24 cellular contexts compared by ENCODE assay signal in genomic region chr14:67497216-67497615, GRCh38. TPM values are rescaled to one million over a fixed set of nuclear protein-coding genes. Genes with fewer than 3 reads are reported as not detected.
"Had no signal": no experiment of that assay in that cellular context is flagged by ENCODE, and none has a peak within 500 bp of the region (broad histone marks: within the 10 kb centered on the region; RNA-seq: fewer than 3 reads in every experiment).

No MANE protein-coding gene starts in this region.

- H3K27ac ChIP-seq: colonic mucosa, epithelial cell of prostate, esophagus squamous epithelium, gastrocnemius medialis, heart right ventricle, left ventricle myocardium inferior, lower lobe of right lung had no signal

- H3K9me3 ChIP-seq: colonic mucosa had no signal

- FAIRE-seq: endometrium, islet of Langerhans, keratinocyte had no signal

- H3K27me3 ChIP-seq: colonic mucosa, esophagus squamous epithelium, gastrocnemius medialis, heart right ventricle had no signal

- H3K4me3 ChIP-seq: colonic mucosa, esophagus squamous epithelium, gastrocnemius medialis, heart right ventricle, left ventricle myocardium inferior, lower lobe of right lung, mucosa of descending colon had no signal

- H3K36me3 ChIP-seq: colonic mucosa, esophagus squamous epithelium, gastrocnemius medialis, heart right ventricle, left ventricle myocardium inferior, lower lobe of right lung had no signal

- DNase-seq: colonic mucosa; cortex of kidney; effector CD8-positive, alpha-beta T cell; effector memory CD8-positive, alpha-beta T cell; endodermal cell; erythroblast; esophagus squamous epithelium; foreskin fibroblast; foreskin melanocyte; gastrocnemius medialis; glutamatergic neuron; heart right ventricle; hippocampal formation; kidney glomerular epithelial cell; left colon; left ventricle myocardium inferior; lower lobe of right lung; mesenchymal stem cell; mucosa of descending colon had no signal

- H3K4me1 ChIP-seq: colonic mucosa, esophagus squamous epithelium, gastrocnemius medialis, heart right ventricle, left ventricle myocardium inferior, lower lobe of right lung had no signal

RNA-seq across cellular contexts. Expression of gene PLEKHH1, which starts 35.9 kb away (rescaled TPM):
- total RNA-seq: myocyte had no signal
